Comparison of ENCODE assay signal across 9 cellular contexts in genomic region chr5:179658179-179658856, GRCh38. TPM values are rescaled to one million over a fixed set of nuclear protein-coding genes. Genes with fewer than 3 reads are reported as not detected.
DNase-seq lines count a peak whose midpoint lies in the region; ATAC-seq, FAIRE-seq and TF ChIP-seq lines count a peak whose summit lies in the region.
"Not testable (repeated sequence)": the region's sequence is repeated elsewhere in the genome, so short reads cannot be mapped to it uniquely, and the experiment has no call there.
"Had no signal": no experiment of that assay in that cellular context is flagged by ENCODE, and none has a peak within 500 bp of the region (broad histone marks: within the 10 kb centered on the region; RNA-seq: fewer than 3 reads in every experiment).

No MANE protein-coding gene starts in this region.

- peak; percentile 55 for ATAC-seq in GM21786 (IDR thresholded peaks at IDR 0.05; ENCODE audit: unreplicated experiment)
- ATAC-seq in natural killer cell treated with Interleukin-12 subunit alpha and Interleukin-12 subunit beta and Interleukin-15 and Interleukin-18, amount 100 ng/mL, for 72 hours: peak in 1 of 2 donors; percentile 78
- peak; percentile 38 to 75 for ATAC-seq in upper lobe of left lung (ENCODE audit: low FRiP score in 2 of 2)

- TF ChIP-seq EP300 in upper lobe of left lung (IDR thresholded peaks at IDR 0.05): not testable (repeated sequence)

- H3K4me2 ChIP-seq in astrocyte (ENCODE audit: low read length): peak overlapping the region; percentile 85

- not testable (repeated sequence) for H3K9me3 Mint-ChIP-seq in astrocyte (ENCODE audit: unreplicated experiment); glutamatergic neuron (ENCODE audit: unreplicated experiment); natural killer cell treated with Interleukin-12 subunit alpha and Interleukin-12 subunit beta and Interleukin-15 and Interleukin-18, amount 100 ng/mL, for 72 hours

- H3K27ac ChIP-seq in HL-60 (replicated peaks) (peak overlapping the region; percentile 79), RWPE1 (peak overlapping the region; percentile 88), upper lobe of left lung (peak overlapping the region in 2 of 4 donors; percentile 43 to 73)
- not testable (repeated sequence) for H3K27ac ChIP-seq in astrocyte (ENCODE audit: low read depth, low read length)

- H4K20me1 ChIP-seq in astrocyte (ENCODE audit: insufficient read depth, low read length): not testable (repeated sequence)

- POLR2A ChIA-PET in RWPE1 (lab: Yijun Ruan, JAX; ENCODE audit: low non-redundant PET): not testable (repeated sequence)

- 1 to 6% methylated on average over 7 to 11 of the region's 29 CpGs for WGBS in upper lobe of left lung, 2 donors

- not testable (repeated sequence) for H3K9me3 ChIP-seq in astrocyte (ENCODE audit: insufficient read depth, low read depth, low read length); upper lobe of left lung

- CTCF ChIA-PET in RWPE1 (lab: Yijun Ruan, JAX): interaction anchor here (0.6 kb wide), 1 partner anchor 81 kb away, joined by 6 read pairs; no protein-coding TSS in a partner anchor

- H3K4me3 ChIP-seq in HL-60 (replicated peaks; ENCODE audit: insufficient read depth, low read length): peak overlapping the region; percentile 66
- H3K4me3 ChIP-seq in astrocyte (ENCODE audit: insufficient read depth, low read depth, low read length): peak overlapping the region; percentile 59
- peak overlapping the region; percentile 22 to 55 (median 46) for H3K4me3 ChIP-seq in upper lobe of left lung

- not testable (repeated sequence) for FAIRE-seq in astrocyte (lab: Jason Lieb, UNC)

- not testable (repeated sequence) for H3K36me3 Mint-ChIP-seq in astrocyte (ENCODE audit: low read depth, unreplicated experiment); glutamatergic neuron (ENCODE audit: unreplicated experiment); natural killer cell treated with Interleukin-12 subunit alpha and Interleukin-12 subunit beta and Interleukin-15 and Interleukin-18, amount 100 ng/mL, for 72 hours

- DNase-seq in GF-D8 (lab: John Stamatoyannopoulos, UW) (peak; percentile 1), HL-60 (ENCODE audit: low read depth in 1 of 2, low spot score in 1 of 2) (peak; percentile 47 to 88), astrocyte (ENCODE audit: low read depth) (peak; percentile 23), upper lobe of left lung (peak in 1 of 2 donors; percentile 24)
- DNase-seq in RWPE1 (ENCODE audit: low spot score); glutamatergic neuron; natural killer cell treated with Interleukin-12 subunit alpha and Interleukin-12 subunit beta and Interleukin-15 and Interleukin-18, amount 100 ng/mL, for 72 hours (ENCODE audit: low spot score): not testable (repeated sequence)

- H3K36me3 ChIP-seq in astrocyte (ENCODE audit: insufficient read depth, low read length); upper lobe of left lung: not testable (repeated sequence)

- H3K27ac Mint-ChIP-seq in astrocyte (ENCODE audit: unreplicated experiment); natural killer cell treated with Interleukin-12 subunit alpha and Interleukin-12 subunit beta and Interleukin-15 and Interleukin-18, amount 100 ng/mL, for 72 hours: not testable (repeated sequence)
- H3K27ac Mint-ChIP-seq in glutamatergic neuron (ENCODE audit: unreplicated experiment): peak overlapping the region; percentile 43

- not testable (repeated sequence) for H3K79me2 ChIP-seq in astrocyte (ENCODE audit: insufficient read depth, low read length)

- H3K9ac ChIP-seq in astrocyte (ENCODE audit: low read length): peak overlapping the region; percentile 65

- peak overlapping the region; percentile 74 for H2AFZ ChIP-seq in astrocyte (ENCODE audit: low read depth, low read length)

- not testable (repeated sequence) for H3K4me1 ChIP-seq in astrocyte (ENCODE audit: insufficient read depth, low read length); upper lobe of left lung

- not testable (repeated sequence) for TF ChIP-seq POLR2A in upper lobe of left lung (IDR thresholded peaks at IDR 0.05)

- TF ChIP-seq CTCF in HL-60 (IDR thresholded peaks at IDR 0.05; ENCODE audit: insufficient read depth, low read length); RWPE1 (conservative IDR thresholded peaks at IDR 0.05; ENCODE audit: low read depth); astrocyte (IDR thresholded peaks at IDR 0.05; ENCODE audit: insufficient read depth, low read depth, low read length); glutamatergic neuron (IDR thresholded peaks at IDR 0.05; ENCODE audit: partially characterized antibody, unreplicated experiment); upper lobe of left lung (IDR thresholded peaks at IDR 0.05): not testable (repeated sequence)

- H3K4me1 Mint-ChIP-seq in astrocyte (ENCODE audit: low read depth, unreplicated experiment); glutamatergic neuron (ENCODE audit: low read depth, unreplicated experiment); natural killer cell treated with Interleukin-12 subunit alpha and Interleukin-12 subunit beta and Interleukin-15 and Interleukin-18, amount 100 ng/mL, for 72 hours (ENCODE audit: low read depth in 2 of 2): not testable (repeated sequence)

- H3K27me3 Mint-ChIP-seq in astrocyte (ENCODE audit: low read depth, unreplicated experiment); glutamatergic neuron (ENCODE audit: unreplicated experiment); natural killer cell treated with Interleukin-12 subunit alpha and Interleukin-12 subunit beta and Interleukin-15 and Interleukin-18, amount 100 ng/mL, for 72 hours: not testable (repeated sequence)

- H3K4me3 Mint-ChIP-seq in astrocyte (ENCODE audit: unreplicated experiment): peak overlapping the region; percentile 81
- H3K4me3 Mint-ChIP-seq in glutamatergic neuron (ENCODE audit: unreplicated experiment): peak overlapping the region; percentile 83
- peak overlapping the region; percentile 67 for H3K4me3 Mint-ChIP-seq in natural killer cell treated with Interleukin-12 subunit alpha and Interleukin-12 subunit beta and Interleukin-15 and Interleukin-18, amount 100 ng/mL, for 72 hours

- not testable (repeated sequence) for H3K27me3 ChIP-seq in HL-60 (ENCODE audit: insufficient read depth, poor library complexity, severe bottlenecking); astrocyte (ENCODE audit: insufficient read depth, low read length); upper lobe of left lung

RNA-seq across cellular contexts. Expression of gene CBY3, which starts 22.5 kb away (rescaled TPM):
- total RNA-seq in astrocyte: not detected in 2 replicates
- not detected for total RNA-seq in glutamatergic neuron (ENCODE audit: unreplicated experiment)
- 1 to 10 TPM in 1 of 2 donors, not detected in 1; 1.6 TPM for total RNA-seq in natural killer cell treated with Interleukin-12 subunit alpha and Interleukin-12 subunit beta and Interleukin-15 and Interleukin-18, amount 100 ng/mL, for 72 hours
- total RNA-seq in upper lobe of left lung: 1 to 10 TPM in 3 of 6 donors, not detected in 3; 1.7 to 2.1 (median 1.8) TPM
- total RNA-seq: H4 had no signal

RNA-seq across cellular contexts. Expression of gene HNRNPH1, which starts 34.8 kb away (rescaled TPM):
- total RNA-seq in astrocyte: 349 and 458 TPM in 2 replicates
- 1,021 TPM for total RNA-seq in glutamatergic neuron (ENCODE audit: unreplicated experiment)
- 1,000 to 10,000 TPM in 1 of 2 donors, 100 to 1,000 TPM in 1; 874 to 1,296 TPM for total RNA-seq in natural killer cell treated with Interleukin-12 subunit alpha and Interleukin-12 subunit beta and Interleukin-15 and Interleukin-18, amount 100 ng/mL, for 72 hours
- 1,000 to 10,000 TPM in 1 of 6 donors, 100 to 1,000 TPM in 5; 366 to 1,930 (median 429) TPM for total RNA-seq in upper lobe of left lung

RNA-seq across cellular contexts. Expression of gene CANX, which starts 40.4 kb away (rescaled TPM):
- total RNA-seq in astrocyte: 792 and 828 TPM in 2 replicates
- 363 TPM for total RNA-seq in glutamatergic neuron (ENCODE audit: unreplicated experiment)
- 100 to 1,000 TPM; 633 to 749 TPM for total RNA-seq in natural killer cell treated with Interleukin-12 subunit alpha and Interleukin-12 subunit beta and Interleukin-15 and Interleukin-18, amount 100 ng/mL, for 72 hours
- 100 to 1,000 TPM; 139 to 754 (median 342) TPM for total RNA-seq in upper lobe of left lung
